In the genomic region with DNA sequence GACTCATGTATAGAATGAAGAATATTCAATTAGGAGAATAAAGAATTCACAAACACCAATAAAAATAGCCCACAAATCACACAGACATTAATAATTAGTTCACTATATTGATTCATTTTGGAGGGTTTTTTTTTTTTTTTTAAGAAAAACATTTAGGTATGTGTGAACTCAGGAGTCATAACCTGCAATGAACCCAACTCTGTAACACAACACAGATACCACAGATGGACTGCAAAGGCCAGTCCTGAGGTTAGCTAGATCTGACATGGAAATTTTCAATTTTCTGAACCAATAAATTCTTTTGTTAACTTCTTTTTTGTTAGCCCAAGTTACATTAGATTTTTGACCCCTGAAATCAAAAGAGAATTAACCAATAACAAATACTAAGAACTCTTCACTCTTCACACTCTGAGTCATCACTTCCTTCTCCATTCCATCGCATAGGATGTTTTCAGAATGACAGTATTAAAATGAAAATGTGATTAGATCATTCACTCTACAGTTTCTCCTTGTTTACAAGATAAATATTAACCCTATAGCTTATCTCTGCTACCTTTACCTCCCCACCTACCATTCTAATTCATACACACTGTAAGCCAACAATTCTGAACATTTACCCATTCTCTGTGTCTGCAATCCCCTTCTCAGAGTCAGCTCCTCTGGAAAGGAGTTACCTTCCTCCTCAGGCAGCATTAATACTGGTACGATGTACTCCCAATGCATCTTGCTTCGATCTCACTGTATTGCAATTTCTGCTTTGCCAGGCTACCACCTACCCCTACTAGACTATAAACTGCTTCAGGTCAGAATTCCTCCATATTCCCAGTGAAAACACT, we compare ENCODE assay signal across 7 cellular contexts.
DNase-seq lines count a peak whose midpoint lies in the region; ATAC-seq lines count a peak whose summit lies in the region.

No MANE protein-coding gene starts in this region.

- H3K4me3 ChIP-seq in skeletal muscle cell (ENCODE audit: low read depth, low read length) = no peak overlapping the region

- DNase-seq in SW480 (ENCODE audit: low spot score) (peak; percentile 4), skeletal muscle cell (ENCODE audit: low read depth) (peak; percentile 17), LoVo (ENCODE audit: low spot score) (no peak)
- no peak for DNase-seq in activated naive CD4-positive, alpha-beta T cell treated with Interleukin-2 at 50 U/mL for 16 hours
- no peak for DNase-seq in activated CD8-positive, alpha-beta memory T cell treated with anti-CD3 and anti-CD28 coated beads, Interleukin-2, amount 50 U/mL, for 4 hours

- ATAC-seq in GM19324 (IDR thresholded peaks at IDR 0.05; ENCODE audit: low FRiP score, unreplicated experiment) = peak; percentile 66
- ATAC-seq in HG02970 (IDR thresholded peaks at IDR 0.05; ENCODE audit: low FRiP score, unreplicated experiment) = peak; percentile 91

Comparison
In these comparisons a context has a peak if more than half of its experiments do, and no peak if none do; other contexts are left out.
1. DNase-seq: peak in SW480 (single experiment) and skeletal muscle cell (single experiment); none in activated naive CD4-positive, alpha-beta T cell treated with Interleukin-2 at 50 U/mL for 16 hours (single experiment), LoVo (single experiment) and activated CD8-positive, alpha-beta memory T cell treated with anti-CD3 and anti-CD28 coated beads, Interleukin-2, amount 50 U/mL, for 4 hours (single experiment).